ENCODE assay signal across 14 cellular contexts in the genomic region with DNA sequence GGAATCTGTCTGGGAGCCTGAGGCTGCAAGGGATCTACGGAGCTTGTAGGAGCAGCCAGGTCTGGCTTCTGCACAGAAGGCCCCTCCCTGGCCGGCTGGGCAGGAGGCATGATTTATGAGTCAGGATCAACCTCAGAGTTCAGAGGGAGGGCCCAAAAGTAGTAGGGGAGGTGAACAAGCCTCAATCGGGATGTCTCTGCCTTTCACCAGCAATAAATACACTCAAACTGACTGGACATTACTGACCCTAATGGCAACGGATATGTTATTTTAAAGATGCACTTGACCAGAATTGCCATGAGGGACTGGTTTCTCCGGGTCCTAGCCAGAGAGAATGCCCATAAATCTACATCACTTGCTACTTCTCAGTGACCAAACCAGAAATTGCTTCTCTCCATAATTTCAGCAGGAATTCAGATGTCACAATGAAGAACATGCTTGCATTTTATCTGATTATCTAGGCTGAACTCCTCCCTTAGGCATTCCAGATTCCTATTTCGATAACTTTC.
DNase-seq lines count a peak whose midpoint lies in the region; ATAC-seq and TF ChIP-seq lines count a peak whose summit lies in the region.
"Had no signal": no experiment of that assay in that cellular context is flagged by ENCODE, and none has a peak within 500 bp of the region (broad histone marks: within the 10 kb centered on the region; RNA-seq: fewer than 3 reads in every experiment).

No MANE protein-coding gene starts in this region.

- H3K9me3 Mint-ChIP-seq in activated CD8-positive, alpha-beta T cell treated with anti-CD3 and anti-CD28 coated beads for 36 hours: no peaks in the 10 kb centered on the region
- H3K9me3 Mint-ChIP-seq: activated T-helper 2 cell treated with anti-CD3 and anti-CD28 coated beads, Interferon-gamma antibody, Interleukin-2, Interleukin-4, amounts not matched to agents 10 μg/mL and 5 μg/mL and 100 μg/mL, durations not matched to agents 14 hours and 24 hours and 36 hours; stimulated activated naive CD8-positive, alpha-beta T cell treated with anti-CD3 and anti-CD28 coated beads, Interleukin-15, Interleukin-2, amounts not matched to agents 100 ng/mL and 50 ng/mL, for 24 hours had no signal

- no peaks in the 10 kb centered on the region for H3K9me3 ChIP-seq in mesodermal cell (ENCODE audit: control insufficient read depth, low read length)
- H3K9me3 ChIP-seq: heart left ventricle had no signal

- H3K27ac ChIP-seq in mesodermal cell (ENCODE audit: low read depth, low read length, severe bottlenecking): peak overlapping the region; percentile 84
- H3K27ac ChIP-seq: heart left ventricle had no signal

- peak; percentile 59 to 97 for ATAC-seq in left cardiac atrium
- no peak for ATAC-seq in Right ventricle myocardium superior (ENCODE audit: poor library complexity)
- no peak for ATAC-seq in GM18868 (IDR thresholded peaks at IDR 0.05; ENCODE audit: unreplicated experiment)
- no peak for ATAC-seq in activated CD8-positive, alpha-beta T cell treated with anti-CD3 and anti-CD28 coated beads for 36 hours

- peaks cover 45% of the 10 kb centered on the region for H3K36me3 ChIP-seq in mesodermal cell (ENCODE audit: control insufficient read depth, insufficient read depth, low read length)

- H3K4me1 Mint-ChIP-seq in activated CD8-positive, alpha-beta T cell treated with anti-CD3 and anti-CD28 coated beads for 36 hours (ENCODE audit: low read depth): peaks cover 11% of the 10 kb centered on the region

- no peaks in the 10 kb centered on the region for H3K36me3 Mint-ChIP-seq in activated CD8-positive, alpha-beta T cell treated with anti-CD3 and anti-CD28 coated beads for 36 hours (ENCODE audit: low read depth)

- H3K27ac Mint-ChIP-seq in activated CD8-positive, alpha-beta T cell treated with anti-CD3 and anti-CD28 coated beads for 36 hours: no peak overlapping the region
- H3K27ac Mint-ChIP-seq: activated T-helper 2 cell treated with anti-CD3 and anti-CD28 coated beads, Interferon-gamma antibody, Interleukin-2, Interleukin-4, amounts not matched to agents 10 μg/mL and 5 μg/mL and 100 μg/mL, durations not matched to agents 14 hours and 24 hours and 36 hours; stimulated activated naive CD8-positive, alpha-beta T cell treated with anti-CD3 and anti-CD28 coated beads, Interleukin-15, Interleukin-2, amounts not matched to agents 100 ng/mL and 50 ng/mL, for 24 hours had no signal

- intact Hi-C loops in left cardiac atrium (cut with DNase I) (no loop called here), Right ventricle myocardium superior (cut with DNase I) (no loop called here)
- intact Hi-C loops in activated CD8-positive, alpha-beta T cell treated with anti-CD3 and anti-CD28 coated beads for 36 hours (cut with micrococcal nuclease): no loop called here

- no peak overlapping the region for H3K4me3 Mint-ChIP-seq in activated CD8-positive, alpha-beta T cell treated with anti-CD3 and anti-CD28 coated beads for 36 hours
- H3K4me3 Mint-ChIP-seq: stimulated activated naive CD8-positive, alpha-beta T cell treated with anti-CD3 and anti-CD28 coated beads, Interleukin-15, Interleukin-2, amounts not matched to agents 100 ng/mL and 50 ng/mL, for 24 hours had no signal

- H3K4me3 ChIP-seq in choroid plexus epithelial cell (ENCODE audit: low read depth, low read length) (no peak overlapping the region), mesodermal cell (ENCODE audit: extremely low read depth, insufficient read depth, low read length, poor library complexity, severe bottlenecking) (no peak overlapping the region)
- H3K4me3 ChIP-seq: heart left ventricle had no signal

- DNase-seq in left cardiac atrium (peak; percentile 39), Right ventricle myocardium superior (no peak), choroid plexus epithelial cell (ENCODE audit: low read depth) (peak; percentile 89), GF-D8 (lab: John Stamatoyannopoulos, UW) (no peak)
- DNase-seq in stimulated activated CD4-positive, alpha-beta T cell treated with anti-CD3 and anti-CD28 coated beads, Interleukin-2, amount 100 ng/mL, for 48 hours: no peak
- DNase-seq in activated CD8-positive, alpha-beta T cell treated with anti-CD3 and anti-CD28 coated beads for 36 hours: no peak
- DNase-seq: cortex of kidney, heart left ventricle, NCI-H1105, OCI-M1 had no signal

- POLR2A ChIA-PET in activated CD8-positive, alpha-beta T cell treated with anti-CD3 and anti-CD28 coated beads for 36 hours (lab: Charles Lee): interaction anchor here (1.0 kb wide), 1 partner anchor 33 kb away, joined by 3 read pairs; no protein-coding TSS in a partner anchor

- H3K4me1 ChIP-seq in mesodermal cell (ENCODE audit: control insufficient read depth, insufficient read depth, low read length, poor library complexity, severe bottlenecking): peaks cover 17% of the 10 kb centered on the region

- H3K27me3 Mint-ChIP-seq in activated CD8-positive, alpha-beta T cell treated with anti-CD3 and anti-CD28 coated beads for 36 hours: no peaks in the 10 kb centered on the region
- H3K27me3 Mint-ChIP-seq: stimulated activated naive CD8-positive, alpha-beta T cell treated with anti-CD3 and anti-CD28 coated beads, Interleukin-15, Interleukin-2, amounts not matched to agents 100 ng/mL and 50 ng/mL, for 24 hours had no signal

- CTCF ChIA-PET in activated CD8-positive, alpha-beta T cell treated with anti-CD3 and anti-CD28 coated beads for 36 hours (lab: Charles Lee): interaction anchor here (0.9 to 1.0 kb wide), 2 partner anchors 32 to 111 kb away, joined by 3 read pairs; no protein-coding TSS in a partner anchor

- TF ChIP-seq CTCF in choroid plexus epithelial cell (conservative IDR thresholded peaks at IDR 0.05; ENCODE audit: low read depth, low read length): no peak
- no peak for TF ChIP-seq CTCF in activated CD8-positive, alpha-beta T cell treated with anti-CD3 and anti-CD28 coated beads for 36 hours (IDR thresholded peaks at IDR 0.05)

- 100% methylated on average over 3 to 4 of the region's 6 CpGs for WGBS in mesodermal cell (ENCODE audit: insufficient coverage in 2 of 2), 2 experiments

Comparison
In these comparisons a context has a peak if more than half of its experiments do, and no peak if none do; other contexts are left out.
1. ATAC-seq: peak in left cardiac atrium (2 of 2); none in Right ventricle myocardium superior (single experiment), GM18868 (single experiment) and activated CD8-positive, alpha-beta T cell treated with anti-CD3 and anti-CD28 coated beads for 36 hours (single experiment).
2. DNase-seq: peak in left cardiac atrium (single experiment) and choroid plexus epithelial cell (single experiment); none in Right ventricle myocardium superior (single experiment), stimulated activated CD4-positive, alpha-beta T cell treated with anti-CD3 and anti-CD28 coated beads, Interleukin-2, amount 100 ng/mL, for 48 hours (0 of 2), activated CD8-positive, alpha-beta T cell treated with anti-CD3 and anti-CD28 coated beads for 36 hours (single experiment) and GF-D8 (single experiment).